1 cellular context compared by ENCODE assay signal in genomic region chr19:14080887-14081796, GRCh38.
TF ChIP-seq lines count a peak whose summit lies in the region.

No MANE protein-coding gene starts in this region.

TF ChIP-seq in H1, 55 proteins besides CTCF, POLR2A, EP300 and RAD21:
- no peak for TF ChIP-seq MAX (IDR thresholded peaks at IDR 0.05)
- TF ChIP-seq, protein P1, sequence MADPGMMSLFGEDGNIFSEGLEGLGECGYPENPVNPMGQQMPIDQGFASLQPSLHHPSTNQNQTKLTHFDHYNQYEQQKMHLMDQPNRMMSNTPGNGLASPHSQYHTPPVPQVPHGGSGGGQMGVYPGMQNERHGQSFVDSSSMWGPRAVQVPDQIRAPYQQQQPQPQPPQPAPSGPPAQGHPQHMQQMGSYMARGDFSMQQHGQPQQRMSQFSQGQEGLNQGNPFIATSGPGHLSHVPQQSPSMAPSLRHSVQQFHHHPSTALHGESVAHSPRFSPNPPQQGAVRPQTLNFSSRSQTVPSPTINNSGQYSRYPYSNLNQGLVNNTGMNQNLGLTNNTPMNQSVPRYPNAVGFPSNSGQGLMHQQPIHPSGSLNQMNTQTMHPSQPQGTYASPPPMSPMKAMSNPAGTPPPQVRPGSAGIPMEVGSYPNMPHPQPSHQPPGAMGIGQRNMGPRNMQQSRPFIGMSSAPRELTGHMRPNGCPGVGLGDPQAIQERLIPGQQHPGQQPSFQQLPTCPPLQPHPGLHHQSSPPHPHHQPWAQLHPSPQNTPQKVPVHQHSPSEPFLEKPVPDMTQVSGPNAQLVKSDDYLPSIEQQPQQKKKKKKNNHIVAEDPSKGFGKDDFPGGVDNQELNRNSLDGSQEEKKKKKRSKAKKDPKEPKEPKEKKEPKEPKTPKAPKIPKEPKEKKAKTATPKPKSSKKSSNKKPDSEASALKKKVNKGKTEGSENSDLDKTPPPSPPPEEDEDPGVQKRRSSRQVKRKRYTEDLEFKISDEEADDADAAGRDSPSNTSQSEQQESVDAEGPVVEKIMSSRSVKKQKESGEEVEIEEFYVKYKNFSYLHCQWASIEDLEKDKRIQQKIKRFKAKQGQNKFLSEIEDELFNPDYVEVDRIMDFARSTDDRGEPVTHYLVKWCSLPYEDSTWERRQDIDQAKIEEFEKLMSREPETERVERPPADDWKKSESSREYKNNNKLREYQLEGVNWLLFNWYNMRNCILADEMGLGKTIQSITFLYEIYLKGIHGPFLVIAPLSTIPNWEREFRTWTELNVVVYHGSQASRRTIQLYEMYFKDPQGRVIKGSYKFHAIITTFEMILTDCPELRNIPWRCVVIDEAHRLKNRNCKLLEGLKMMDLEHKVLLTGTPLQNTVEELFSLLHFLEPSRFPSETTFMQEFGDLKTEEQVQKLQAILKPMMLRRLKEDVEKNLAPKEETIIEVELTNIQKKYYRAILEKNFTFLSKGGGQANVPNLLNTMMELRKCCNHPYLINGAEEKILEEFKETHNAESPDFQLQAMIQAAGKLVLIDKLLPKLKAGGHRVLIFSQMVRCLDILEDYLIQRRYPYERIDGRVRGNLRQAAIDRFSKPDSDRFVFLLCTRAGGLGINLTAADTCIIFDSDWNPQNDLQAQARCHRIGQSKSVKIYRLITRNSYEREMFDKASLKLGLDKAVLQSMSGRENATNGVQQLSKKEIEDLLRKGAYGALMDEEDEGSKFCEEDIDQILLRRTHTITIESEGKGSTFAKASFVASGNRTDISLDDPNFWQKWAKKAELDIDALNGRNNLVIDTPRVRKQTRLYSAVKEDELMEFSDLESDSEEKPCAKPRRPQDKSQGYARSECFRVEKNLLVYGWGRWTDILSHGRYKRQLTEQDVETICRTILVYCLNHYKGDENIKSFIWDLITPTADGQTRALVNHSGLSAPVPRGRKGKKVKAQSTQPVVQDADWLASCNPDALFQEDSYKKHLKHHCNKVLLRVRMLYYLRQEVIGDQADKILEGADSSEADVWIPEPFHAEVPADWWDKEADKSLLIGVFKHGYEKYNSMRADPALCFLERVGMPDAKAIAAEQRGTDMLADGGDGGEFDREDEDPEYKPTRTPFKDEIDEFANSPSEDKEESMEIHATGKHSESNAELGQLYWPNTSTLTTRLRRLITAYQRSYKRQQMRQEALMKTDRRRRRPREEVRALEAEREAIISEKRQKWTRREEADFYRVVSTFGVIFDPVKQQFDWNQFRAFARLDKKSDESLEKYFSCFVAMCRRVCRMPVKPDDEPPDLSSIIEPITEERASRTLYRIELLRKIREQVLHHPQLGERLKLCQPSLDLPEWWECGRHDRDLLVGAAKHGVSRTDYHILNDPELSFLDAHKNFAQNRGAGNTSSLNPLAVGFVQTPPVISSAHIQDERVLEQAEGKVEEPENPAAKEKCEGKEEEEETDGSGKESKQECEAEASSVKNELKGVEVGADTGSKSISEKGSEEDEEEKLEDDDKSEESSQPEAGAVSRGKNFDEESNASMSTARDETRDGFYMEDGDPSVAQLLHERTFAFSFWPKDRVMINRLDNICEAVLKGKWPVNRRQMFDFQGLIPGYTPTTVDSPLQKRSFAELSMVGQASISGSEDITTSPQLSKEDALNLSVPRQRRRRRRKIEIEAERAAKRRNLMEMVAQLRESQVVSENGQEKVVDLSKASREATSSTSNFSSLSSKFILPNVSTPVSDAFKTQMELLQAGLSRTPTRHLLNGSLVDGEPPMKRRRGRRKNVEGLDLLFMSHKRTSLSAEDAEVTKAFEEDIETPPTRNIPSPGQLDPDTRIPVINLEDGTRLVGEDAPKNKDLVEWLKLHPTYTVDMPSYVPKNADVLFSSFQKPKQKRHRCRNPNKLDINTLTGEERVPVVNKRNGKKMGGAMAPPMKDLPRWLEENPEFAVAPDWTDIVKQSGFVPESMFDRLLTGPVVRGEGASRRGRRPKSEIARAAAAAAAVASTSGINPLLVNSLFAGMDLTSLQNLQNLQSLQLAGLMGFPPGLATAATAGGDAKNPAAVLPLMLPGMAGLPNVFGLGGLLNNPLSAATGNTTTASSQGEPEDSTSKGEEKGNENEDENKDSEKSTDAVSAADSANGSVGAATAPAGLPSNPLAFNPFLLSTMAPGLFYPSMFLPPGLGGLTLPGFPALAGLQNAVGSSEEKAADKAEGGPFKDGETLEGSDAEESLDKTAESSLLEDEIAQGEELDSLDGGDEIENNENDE (IDR thresholded peaks at IDR 0.05; ENCODE audit: insufficient replicate concordance, low read length): no peak
- TF ChIP-seq SP4 (IDR thresholded peaks at IDR 0.05; ENCODE audit: low read length): peak; percentile 94
- TF ChIP-seq, protein P2, sequence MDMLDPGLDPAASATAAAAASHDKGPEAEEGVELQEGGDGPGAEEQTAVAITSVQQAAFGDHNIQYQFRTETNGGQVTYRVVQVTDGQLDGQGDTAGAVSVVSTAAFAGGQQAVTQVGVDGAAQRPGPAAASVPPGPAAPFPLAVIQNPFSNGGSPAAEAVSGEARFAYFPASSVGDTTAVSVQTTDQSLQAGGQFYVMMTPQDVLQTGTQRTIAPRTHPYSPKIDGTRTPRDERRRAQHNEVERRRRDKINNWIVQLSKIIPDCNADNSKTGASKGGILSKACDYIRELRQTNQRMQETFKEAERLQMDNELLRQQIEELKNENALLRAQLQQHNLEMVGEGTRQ (IDR thresholded peaks at IDR 0.05; ENCODE audit: low read length): no peak
- no peak for TF ChIP-seq RNF2 (IDR thresholded peaks at IDR 0.05; ENCODE audit: borderline replicate concordance, low read depth, low read length, missing control alignments, poor library complexity, severe bottlenecking)
- peak; percentile 85 for TF ChIP-seq SIX5 (IDR thresholded peaks at IDR 0.05; ENCODE audit: low read depth, low read length)
- TF ChIP-seq GTF2F1 (IDR thresholded peaks at IDR 0.05; ENCODE audit: borderline replicate concordance, low read depth, low read length): no peak
- TF ChIP-seq HDAC2 (IDR thresholded peaks at IDR 0.05; ENCODE audit: borderline replicate concordance in 1 of 2, low read depth in 2 of 2, low read length in 2 of 2): no peak
- TF ChIP-seq CBX5 (IDR thresholded peaks at IDR 0.05; ENCODE audit: low read depth, low read length): no peak
- TF ChIP-seq, protein P3, sequence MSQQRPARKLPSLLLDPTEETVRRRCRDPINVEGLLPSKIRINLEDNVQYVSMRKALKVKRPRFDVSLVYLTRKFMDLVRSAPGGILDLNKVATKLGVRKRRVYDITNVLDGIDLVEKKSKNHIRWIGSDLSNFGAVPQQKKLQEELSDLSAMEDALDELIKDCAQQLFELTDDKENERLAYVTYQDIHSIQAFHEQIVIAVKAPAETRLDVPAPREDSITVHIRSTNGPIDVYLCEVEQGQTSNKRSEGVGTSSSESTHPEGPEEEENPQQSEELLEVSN (IDR thresholded peaks at IDR 0.05): no peak
- TF ChIP-seq SAP30 (IDR thresholded peaks at IDR 0.05; ENCODE audit: insufficient read depth, insufficient replicate concordance, low read length): no peak
- no peak for TF ChIP-seq CTBP2 (IDR thresholded peaks at IDR 0.05; ENCODE audit: borderline replicate concordance, insufficient read depth, insufficient read length, low read length)
- TF ChIP-seq CREB1 (IDR thresholded peaks at IDR 0.05): peak; percentile 78
- TF ChIP-seq KDM1A (IDR thresholded peaks at IDR 0.05; ENCODE audit: borderline replicate concordance, low read length): no peak
- TF ChIP-seq SIN3A (conservative IDR thresholded peaks at IDR 0.05 in 1 of 2, IDR thresholded peaks at IDR 0.05 in 1 of 2; ENCODE audit: low read depth in 1 of 2, low read length in 2 of 2): peak in 1 of 2 experiments; percentile 90; a peak in 2 of 4 replicates
- peak; percentile 55 for TF ChIP-seq KDM4A (IDR thresholded peaks at IDR 0.05; ENCODE audit: low read depth, low read length, severe bottlenecking)
- TF ChIP-seq CHD1 (IDR thresholded peaks at IDR 0.05; ENCODE audit: low read depth, low read length): no peak
- peak; percentile 33; the same call in 1 of the 2 replicates for TF ChIP-seq TBP (IDR thresholded peaks at IDR 0.05; ENCODE audit: low read depth, low read length)
- no peak for TF ChIP-seq TAF7 (optimal IDR thresholded peaks at IDR 0.05; ENCODE audit: borderline replicate concordance, low read depth, low read length)
- no peak for TF ChIP-seq EZH2 (IDR thresholded peaks at IDR 0.05; ENCODE audit: low read depth, low read length, severe bottlenecking)
- TF ChIP-seq TAF1 (IDR thresholded peaks at IDR 0.05; ENCODE audit: low read depth, low read length): peak; percentile 39; the same call in 1 of the 2 replicates
- peak; percentile 91 for TF ChIP-seq SP1 (IDR thresholded peaks at IDR 0.05; ENCODE audit: low read depth, low read length)
- TF ChIP-seq SRF (IDR thresholded peaks at IDR 0.05; ENCODE audit: low read depth, low read length): no peak
- peak; percentile 80 for TF ChIP-seq NRF1 (IDR thresholded peaks at IDR 0.05; ENCODE audit: low read depth, low read length)
- no peak for TF ChIP-seq HDAC6 (IDR thresholded peaks at IDR 0.05; ENCODE audit: low read depth, low read length)
- TF ChIP-seq RBBP5 (IDR thresholded peaks at IDR 0.05; ENCODE audit: borderline replicate concordance, low read depth, low read length): no peak
- TF ChIP-seq ZNF274 (IDR thresholded peaks at IDR 0.05; ENCODE audit: borderline replicate concordance, extremely low read depth, low read length): no peak
- TF ChIP-seq CBX8 (IDR thresholded peaks at IDR 0.05; ENCODE audit: borderline replicate concordance, low read depth, low read length): no peak
- no peak; the same call in 1 of the 2 replicates for TF ChIP-seq PHF8 (conservative IDR thresholded peaks at IDR 0.05; ENCODE audit: low read depth, low read length)
- peak; percentile 69 for TF ChIP-seq CEBPB (IDR thresholded peaks at IDR 0.05; ENCODE audit: low read depth, low read length)
- TF ChIP-seq CHD2 (IDR thresholded peaks at IDR 0.05; ENCODE audit: low read length): peak; percentile 47
- TF ChIP-seq KDM5A (IDR thresholded peaks at IDR 0.05; ENCODE audit: low read length): no peak
- TF ChIP-seq POLR2AphosphoS5 (IDR thresholded peaks at IDR 0.05; ENCODE audit: low read depth, low read length): no peak
- no peak for TF ChIP-seq NANOG (IDR thresholded peaks at IDR 0.05; ENCODE audit: insufficient read depth, low read depth, low read length, poor library complexity, severe bottlenecking)
- TF ChIP-seq ATF3 (IDR thresholded peaks at IDR 0.05; ENCODE audit: insufficient read depth, low read depth, low read length): no peak
- peak; percentile 89 for TF ChIP-seq GABPA (IDR thresholded peaks at IDR 0.05; ENCODE audit: borderline replicate concordance, insufficient read depth, low read length)
- TF ChIP-seq POU5F1 (IDR thresholded peaks at IDR 0.05; ENCODE audit: low read depth, low read length): no peak
- no peak for TF ChIP-seq MAFK (IDR thresholded peaks at IDR 0.05; ENCODE audit: low read depth, low read length)
- TF ChIP-seq SUZ12 (IDR thresholded peaks at IDR 0.05; ENCODE audit: low read length): no peak
- no peak for TF ChIP-seq JUN (IDR thresholded peaks at IDR 0.05; ENCODE audit: low read depth, low read length)
- TF ChIP-seq YY1 (IDR thresholded peaks at IDR 0.05; ENCODE audit: low read depth, low read length): 0 out of 2 replicates have a peak, but pooled peaks have one; percentile 32
- TF ChIP-seq BACH1 (IDR thresholded peaks at IDR 0.05; ENCODE audit: low read length): no peak
- no peak for TF ChIP-seq ATF2 (IDR thresholded peaks at IDR 0.05; ENCODE audit: low read length)
- peak; percentile 88 for TF ChIP-seq TEAD4 (IDR thresholded peaks at IDR 0.05; ENCODE audit: low read depth, low read length)
